1 cellular context compared by ENCODE assay signal in the genomic region with DNA sequence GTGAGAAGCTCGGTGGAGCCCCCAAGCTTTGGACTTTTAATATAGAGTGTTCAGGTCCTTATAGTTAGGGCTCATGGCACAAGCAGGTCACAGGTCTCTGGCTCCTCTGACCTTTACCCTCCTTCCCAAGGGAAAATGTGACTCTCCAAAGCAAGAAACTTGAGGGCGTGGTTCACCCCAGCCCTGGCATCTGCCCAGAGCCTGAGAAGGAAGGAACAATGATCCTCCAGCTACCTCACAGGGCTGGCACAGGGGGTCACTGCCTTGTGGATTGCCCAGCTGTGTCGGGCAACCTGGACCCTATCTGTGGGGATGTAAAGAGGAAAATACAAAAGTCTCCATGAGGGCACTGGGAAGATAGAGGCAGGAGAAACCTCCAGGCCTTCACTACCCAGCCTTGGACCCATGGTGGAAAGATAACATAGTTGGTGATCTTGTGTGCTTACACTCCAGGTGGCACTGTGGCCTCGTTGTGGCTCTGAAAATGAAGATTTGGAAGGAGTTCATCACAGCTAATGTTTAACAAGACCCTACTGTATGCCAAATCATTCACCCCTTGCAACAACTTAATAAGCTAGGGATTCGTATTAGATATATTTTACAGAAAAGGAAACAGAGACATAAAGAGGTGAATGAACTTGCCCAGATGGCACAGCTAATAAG.
TF ChIP-seq lines count a peak whose summit lies in the region.

No MANE protein-coding gene starts in this region.

TF ChIP-seq in HepG2, 621 proteins besides CTCF, POLR2A, EP300 and RAD21 (continued from another document):
- no peak for TF ChIP-seq NCOA2 (CRISPR knock-in tag; IDR thresholded peaks at IDR 0.05)
- TF ChIP-seq ZNF781 (CRISPR knock-in tag; IDR thresholded peaks at IDR 0.05; ENCODE audit: borderline replicate concordance, not compliant biosample characterization), result no peak
- TF ChIP-seq ZBTB38 (CRISPR knock-in tag; IDR thresholded peaks at IDR 0.05), result no peak
TF ChIP-seq in HepG2: peak in this region for 1.
